In genomic region chr17:67993998-67994361, GRCh38 we compare ENCODE assay signal across 1 cellular context.
A peak's percentile ranks its signal among the peaks of the same experiment; 100 is the strongest.
TF ChIP-seq lines count a peak whose summit lies in the region.

No MANE protein-coding gene starts in this region.

TF ChIP-seq in K562, 482 proteins besides CTCF, POLR2A, EP300 and RAD21 (continued from another document and continues in another):
- TF ChIP-seq PKNOX1 (IDR thresholded peaks at IDR 0.05) (no peak), MBD2 (IDR thresholded peaks at IDR 0.05; ENCODE audit: borderline replicate concordance, low read depth) (no peak), KAT7 (CRISPR knock-in tag; IDR thresholded peaks at IDR 0.05; ENCODE audit: borderline replicate concordance) (no peak), CBX3 (IDR thresholded peaks at IDR 0.05; ENCODE audit: borderline replicate concordance in 1 of 2, low read length in 2 of 2) (no peak), LARP7 (IDR thresholded peaks at IDR 0.05) (peak; percentile 97), ZNF764 (CRISPR knock-in tag; IDR thresholded peaks at IDR 0.05; ENCODE audit: low read depth) (no peak), NBN (IDR thresholded peaks at IDR 0.05; ENCODE audit: low read depth) (peak; percentile 73; the same call in 1 of the 2 replicates), HMGN3 (IDR thresholded peaks at IDR 0.05; ENCODE audit: borderline replicate concordance, extremely low read depth, insufficient read length, low read depth, low read length) (peak; percentile 6), IRF2 (CRISPR knock-in tag; IDR thresholded peaks at IDR 0.05) (no peak; the same call in 1 of the 2 replicates), RBM39 (optimal IDR thresholded peaks at IDR 0.05; ENCODE audit: low read depth, low read length) (no peak), MAX (CRISPR knock-in tag; IDR thresholded peaks at IDR 0.05) (peak; percentile 55), ATF6 (CRISPR knock-in tag; IDR thresholded peaks at IDR 0.05) (0 out of 2 replicates have a peak, but pooled peaks have one; percentile 45), PYGO2 (tag; IDR thresholded peaks at IDR 0.05) (no peak), THRB (CRISPR knock-in tag; conservative IDR thresholded peaks at IDR 0.05) (peak; percentile 84; the same call in 1 of the 2 replicates), CHD4 (IDR thresholded peaks at IDR 0.05; ENCODE audit: insufficient read depth, insufficient replicate concordance, low read depth, low read length, poor library complexity, severe bottlenecking) (no peak), SIRT6 (IDR thresholded peaks at IDR 0.05; ENCODE audit: low read depth, low read length) (no peak), NELFE (IDR thresholded peaks at IDR 0.05; ENCODE audit: insufficient read depth, insufficient read length) (no peak), ZNF561 (CRISPR knock-in tag; conservative IDR thresholded peaks at IDR 0.05) (no peak), ZBTB1 (CRISPR knock-in tag; IDR thresholded peaks at IDR 0.05; ENCODE audit: borderline replicate concordance, low read depth) (no peak), NFATC3 (IDR thresholded peaks at IDR 0.05) (0 out of 2 replicates have a peak, but pooled peaks have one; percentile 53), ZNF785 (CRISPR knock-in tag; IDR thresholded peaks at IDR 0.05) (no peak), MLLT1 (IDR thresholded peaks at IDR 0.05) (peak; percentile 76 to 85; a peak in 3 of 4 replicates), PML (IDR thresholded peaks at IDR 0.05; ENCODE audit: low read length) (no peak), TRIM28 (IDR thresholded peaks at IDR 0.05) (peak; percentile 62; the same call in 1 of the 2 replicates), NFYB (IDR thresholded peaks at IDR 0.05; ENCODE audit: extremely low read depth, insufficient read length) (no peak), CXXC5 (CRISPR knock-in tag; IDR thresholded peaks at IDR 0.05) (no peak), ZEB2 (IDR thresholded peaks at IDR 0.05) (0 out of 2 replicates have a peak, but pooled peaks have one; percentile 22), HDGF (IDR thresholded peaks at IDR 0.05) (0 out of 2 replicates have a peak, but pooled peaks have one; percentile 68), E2F3 (CRISPR knock-in tag; IDR thresholded peaks at IDR 0.05) (no peak), MTA2 (IDR thresholded peaks at IDR 0.05; ENCODE audit: low read depth) (0 out of 2 replicates have a peak, but pooled peaks have one; percentile 19), ZBTB7A (IDR thresholded peaks at IDR 0.05; ENCODE audit: borderline replicate concordance, control insufficient read depth, low read depth, low read length) (0 out of 2 replicates have a peak, but pooled peaks have one; percentile 8), ARHGAP35 (IDR thresholded peaks at IDR 0.05; ENCODE audit: partially characterized antibody) (peak; percentile 71), ZSCAN29 (IDR thresholded peaks at IDR 0.05) (no peak), CHAMP1 (IDR thresholded peaks at IDR 0.05) (peak; percentile 74; the same call in 1 of the 2 replicates), CC2D1A (IDR thresholded peaks at IDR 0.05) (peak; percentile 65; the same call in 1 of the 2 replicates), AFF1 (IDR thresholded peaks at IDR 0.05; ENCODE audit: low read depth in 1 of 2, partially characterized antibody in 2 of 2) (no peak), TAF7 (tag; IDR thresholded peaks at IDR 0.05) (peak; percentile 42; the same call in 1 of the 2 replicates), REST (CRISPR knock-in tag; IDR thresholded peaks at IDR 0.05; ENCODE audit: low read depth) (peak; percentile 59; the same call in 1 of the 2 replicates), SAFB2 (IDR thresholded peaks at IDR 0.05; ENCODE audit: borderline replicate concordance, low read depth, low read length, severe bottlenecking) (no peak), TRIM25 (IDR thresholded peaks at IDR 0.05; ENCODE audit: borderline replicate concordance) (peak; percentile 80; the same call in 1 of the 2 replicates), ZNF830 (CRISPR knock-in tag; IDR thresholded peaks at IDR 0.05) (0 out of 2 replicates have a peak, but pooled peaks have one; percentile 51), ZNF133 (CRISPR knock-in tag; IDR thresholded peaks at IDR 0.05) (no peak), STAT5A (IDR thresholded peaks at IDR 0.05; ENCODE audit: borderline replicate concordance, low read length) (no peak), DPF2 (IDR thresholded peaks at IDR 0.05) (peak; percentile 52)
